In the genomic region with DNA sequence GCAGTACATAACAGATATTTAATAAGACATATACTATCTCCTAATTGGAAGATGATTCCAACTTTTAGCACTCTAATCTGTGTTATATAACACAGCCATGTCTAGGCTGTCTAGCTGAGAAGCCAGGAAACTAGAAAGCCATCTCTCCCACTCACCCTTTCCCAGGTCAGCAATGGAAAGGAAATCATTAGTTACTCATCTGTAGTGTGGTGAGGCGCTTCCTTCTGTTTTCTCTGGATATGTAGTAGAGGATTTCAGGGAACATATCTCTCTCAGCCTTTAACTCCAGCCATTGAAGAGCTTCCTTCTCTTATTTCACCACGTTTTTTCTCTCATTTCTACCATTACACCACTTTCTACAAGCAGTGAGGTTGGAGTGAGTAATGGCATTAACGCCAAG, we compare ENCODE assay signal across 2 cellular contexts.
TF ChIP-seq lines count a peak whose summit lies in the region.

No MANE protein-coding gene starts in this region.

TF ChIP-seq in GM23338, 12 proteins besides CTCF, POLR2A, EP300 and RAD21 (continued from another document):
- no peak for TF ChIP-seq STAT1 (IDR thresholded peaks at IDR 0.05; ENCODE audit: unreplicated experiment)
- no peak for TF ChIP-seq CREB1 (CRISPR knock-in tag; IDR thresholded peaks at IDR 0.05; ENCODE audit: low read depth)
- TF ChIP-seq, protein P1, sequence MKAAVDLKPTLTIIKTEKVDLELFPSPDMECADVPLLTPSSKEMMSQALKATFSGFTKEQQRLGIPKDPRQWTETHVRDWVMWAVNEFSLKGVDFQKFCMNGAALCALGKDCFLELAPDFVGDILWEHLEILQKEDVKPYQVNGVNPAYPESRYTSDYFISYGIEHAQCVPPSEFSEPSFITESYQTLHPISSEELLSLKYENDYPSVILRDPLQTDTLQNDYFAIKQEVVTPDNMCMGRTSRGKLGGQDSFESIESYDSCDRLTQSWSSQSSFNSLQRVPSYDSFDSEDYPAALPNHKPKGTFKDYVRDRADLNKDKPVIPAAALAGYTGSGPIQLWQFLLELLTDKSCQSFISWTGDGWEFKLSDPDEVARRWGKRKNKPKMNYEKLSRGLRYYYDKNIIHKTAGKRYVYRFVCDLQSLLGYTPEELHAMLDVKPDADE (IDR thresholded peaks at IDR 0.05): no peak
- TF ChIP-seq POLR2AphosphoS5 (IDR thresholded peaks at IDR 0.05; ENCODE audit: low read depth): no peak
- TF ChIP-seq ZNF114 (CRISPR knock-in tag; IDR thresholded peaks at IDR 0.05): no peak
- no peak for TF ChIP-seq NANOG (IDR thresholded peaks at IDR 0.05; ENCODE audit: borderline replicate concordance)
- TF ChIP-seq, protein P2, sequence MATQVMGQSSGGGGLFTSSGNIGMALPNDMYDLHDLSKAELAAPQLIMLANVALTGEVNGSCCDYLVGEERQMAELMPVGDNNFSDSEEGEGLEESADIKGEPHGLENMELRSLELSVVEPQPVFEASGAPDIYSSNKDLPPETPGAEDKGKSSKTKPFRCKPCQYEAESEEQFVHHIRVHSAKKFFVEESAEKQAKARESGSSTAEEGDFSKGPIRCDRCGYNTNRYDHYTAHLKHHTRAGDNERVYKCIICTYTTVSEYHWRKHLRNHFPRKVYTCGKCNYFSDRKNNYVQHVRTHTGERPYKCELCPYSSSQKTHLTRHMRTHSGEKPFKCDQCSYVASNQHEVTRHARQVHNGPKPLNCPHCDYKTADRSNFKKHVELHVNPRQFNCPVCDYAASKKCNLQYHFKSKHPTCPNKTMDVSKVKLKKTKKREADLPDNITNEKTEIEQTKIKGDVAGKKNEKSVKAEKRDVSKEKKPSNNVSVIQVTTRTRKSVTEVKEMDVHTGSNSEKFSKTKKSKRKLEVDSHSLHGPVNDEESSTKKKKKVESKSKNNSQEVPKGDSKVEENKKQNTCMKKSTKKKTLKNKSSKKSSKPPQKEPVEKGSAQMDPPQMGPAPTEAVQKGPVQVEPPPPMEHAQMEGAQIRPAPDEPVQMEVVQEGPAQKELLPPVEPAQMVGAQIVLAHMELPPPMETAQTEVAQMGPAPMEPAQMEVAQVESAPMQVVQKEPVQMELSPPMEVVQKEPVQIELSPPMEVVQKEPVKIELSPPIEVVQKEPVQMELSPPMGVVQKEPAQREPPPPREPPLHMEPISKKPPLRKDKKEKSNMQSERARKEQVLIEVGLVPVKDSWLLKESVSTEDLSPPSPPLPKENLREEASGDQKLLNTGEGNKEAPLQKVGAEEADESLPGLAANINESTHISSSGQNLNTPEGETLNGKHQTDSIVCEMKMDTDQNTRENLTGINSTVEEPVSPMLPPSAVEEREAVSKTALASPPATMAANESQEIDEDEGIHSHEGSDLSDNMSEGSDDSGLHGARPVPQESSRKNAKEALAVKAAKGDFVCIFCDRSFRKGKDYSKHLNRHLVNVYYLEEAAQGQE (IDR thresholded peaks at IDR 0.05; ENCODE audit: unreplicated experiment): no peak
- TF ChIP-seq, protein P3, sequence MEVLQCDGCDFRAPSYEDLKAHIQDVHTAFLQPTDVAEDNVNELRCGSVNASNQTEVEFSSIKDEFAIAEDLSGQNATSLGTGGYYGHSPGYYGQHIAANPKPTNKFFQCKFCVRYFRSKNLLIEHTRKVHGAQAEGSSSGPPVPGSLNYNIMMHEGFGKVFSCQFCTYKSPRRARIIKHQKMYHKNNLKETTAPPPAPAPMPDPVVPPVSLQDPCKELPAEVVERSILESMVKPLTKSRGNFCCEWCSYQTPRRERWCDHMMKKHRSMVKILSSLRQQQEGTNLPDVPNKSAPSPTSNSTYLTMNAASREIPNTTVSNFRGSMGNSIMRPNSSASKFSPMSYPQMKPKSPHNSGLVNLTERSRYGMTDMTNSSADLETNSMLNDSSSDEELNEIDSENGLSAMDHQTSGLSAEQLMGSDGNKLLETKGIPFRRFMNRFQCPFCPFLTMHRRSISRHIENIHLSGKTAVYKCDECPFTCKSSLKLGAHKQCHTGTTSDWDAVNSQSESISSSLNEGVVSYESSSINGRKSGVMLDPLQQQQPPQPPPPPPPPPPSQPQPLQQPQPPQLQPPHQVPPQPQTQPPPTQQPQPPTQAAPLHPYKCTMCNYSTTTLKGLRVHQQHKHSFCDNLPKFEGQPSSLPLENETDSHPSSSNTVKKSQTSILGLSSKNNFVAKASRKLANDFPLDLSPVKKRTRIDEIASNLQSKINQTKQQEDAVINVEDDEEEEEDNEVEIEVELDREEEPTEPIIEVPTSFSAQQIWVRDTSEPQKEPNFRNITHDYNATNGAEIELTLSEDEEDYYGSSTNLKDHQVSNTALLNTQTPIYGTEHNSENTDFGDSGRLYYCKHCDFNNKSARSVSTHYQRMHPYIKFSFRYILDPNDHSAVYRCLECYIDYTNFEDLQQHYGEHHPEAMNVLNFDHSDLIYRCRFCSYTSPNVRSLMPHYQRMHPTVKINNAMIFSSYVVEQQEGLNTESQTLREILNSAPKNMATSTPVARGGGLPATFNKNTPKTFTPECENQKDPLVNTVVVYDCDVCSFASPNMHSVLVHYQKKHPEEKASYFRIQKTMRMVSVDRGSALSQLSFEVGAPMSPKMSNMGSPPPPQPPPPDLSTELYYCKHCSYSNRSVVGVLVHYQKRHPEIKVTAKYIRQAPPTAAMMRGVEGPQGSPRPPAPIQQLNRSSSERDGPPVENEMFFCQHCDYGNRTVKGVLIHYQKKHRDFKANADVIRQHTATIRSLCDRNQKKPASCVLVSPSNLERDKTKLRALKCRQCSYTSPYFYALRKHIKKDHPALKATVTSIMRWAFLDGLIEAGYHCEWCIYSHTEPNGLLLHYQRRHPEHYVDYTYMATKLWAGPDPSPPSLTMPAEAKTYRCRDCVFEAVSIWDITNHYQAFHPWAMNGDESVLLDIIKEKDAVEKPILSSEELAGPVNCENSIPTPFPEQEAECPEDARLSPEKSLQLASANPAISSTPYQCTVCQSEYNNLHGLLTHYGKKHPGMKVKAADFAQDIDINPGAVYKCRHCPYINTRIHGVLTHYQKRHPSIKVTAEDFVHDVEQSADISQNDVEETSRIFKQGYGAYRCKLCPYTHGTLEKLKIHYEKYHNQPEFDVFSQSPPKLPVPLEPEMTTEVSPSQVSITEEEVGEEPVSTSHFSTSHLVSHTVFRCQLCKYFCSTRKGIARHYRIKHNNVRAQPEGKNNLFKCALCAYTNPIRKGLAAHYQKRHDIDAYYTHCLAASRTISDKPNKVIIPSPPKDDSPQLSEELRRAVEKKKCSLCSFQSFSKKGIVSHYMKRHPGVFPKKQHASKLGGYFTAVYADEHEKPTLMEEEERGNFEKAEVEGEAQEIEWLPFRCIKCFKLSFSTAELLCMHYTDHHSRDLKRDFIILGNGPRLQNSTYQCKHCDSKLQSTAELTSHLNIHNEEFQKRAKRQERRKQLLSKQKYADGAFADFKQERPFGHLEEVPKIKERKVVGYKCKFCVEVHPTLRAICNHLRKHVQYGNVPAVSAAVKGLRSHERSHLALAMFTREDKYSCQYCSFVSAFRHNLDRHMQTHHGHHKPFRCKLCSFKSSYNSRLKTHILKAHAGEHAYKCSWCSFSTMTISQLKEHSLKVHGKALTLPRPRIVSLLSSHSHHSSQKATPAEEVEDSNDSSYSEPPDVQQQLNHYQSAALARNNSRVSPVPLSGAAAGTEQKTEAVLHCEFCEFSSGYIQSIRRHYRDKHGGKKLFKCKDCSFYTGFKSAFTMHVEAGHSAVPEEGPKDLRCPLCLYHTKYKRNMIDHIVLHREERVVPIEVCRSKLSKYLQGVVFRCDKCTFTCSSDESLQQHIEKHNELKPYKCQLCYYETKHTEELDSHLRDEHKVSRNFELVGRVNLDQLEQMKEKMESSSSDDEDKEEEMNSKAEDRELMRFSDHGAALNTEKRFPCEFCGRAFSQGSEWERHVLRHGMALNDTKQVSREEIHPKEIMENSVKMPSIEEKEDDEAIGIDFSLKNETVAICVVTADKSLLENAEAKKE (CRISPR knock-in tag; IDR thresholded peaks at IDR 0.05): no peak
- TF ChIP-seq JUNB (IDR thresholded peaks at IDR 0.05; ENCODE audit: unreplicated experiment): no peak
- no peak for TF ChIP-seq EZH2phosphoT487 (IDR thresholded peaks at IDR 0.05; ENCODE audit: unreplicated experiment)

TF ChIP-seq in IMR-90, 13 proteins besides CTCF, POLR2A, EP300 and RAD21 (continued from another document):
- no peak for TF ChIP-seq BHLHE40 (IDR thresholded peaks at IDR 0.05; ENCODE audit: low read depth, low read length)
TF ChIP-seq in IMR-90: peak in this region for 0.
